Comparison of ENCODE assay signal across 9 cellular contexts in genomic region chr17:81991684-81992513, GRCh38.
A peak's percentile ranks its signal among the peaks of the same experiment; 100 is the strongest.
DNase-seq lines count a peak whose midpoint lies in the region; ATAC-seq and TF ChIP-seq lines count a peak whose summit lies in the region.
"Had no signal": no experiment of that assay in that cellular context is flagged by ENCODE, and none has a peak within 500 bp of the region (broad histone marks: within the 10 kb centered on the region; RNA-seq: fewer than 3 reads in every experiment).

No MANE protein-coding gene starts in this region.

- ATAC-seq in SK-N-SH treated with all-trans-retinoic acid at 6 μM for 48 hours, result peak; percentile 43
- no peak for ATAC-seq in GM21619 (IDR thresholded peaks at IDR 0.05; ENCODE audit: unreplicated experiment)
- ATAC-seq in GM18867 (IDR thresholded peaks at IDR 0.05; ENCODE audit: unreplicated experiment), result no peak

- peaks cover 5% of the 10 kb centered on the region for H3K36me3 ChIP-seq in GM06990 (ENCODE audit: control insufficient read depth, insufficient read depth, low read length)

- in situ Hi-C loops in GM13977 (cut with MboI; ENCODE audit: low pct_unique_long_range_greater_than_20kb, low sequenced_read_pairs, unreplicated experiment) (no loop called here), GM13976 (cut with MboI; ENCODE audit: low sequenced_read_pairs, unreplicated experiment) (no loop called here)

- DNase-seq in GM06990 (ENCODE audit: extremely low read depth, insufficient read length), result peak; percentile 13
- peak; percentile 90 for DNase-seq in glomerular visceral epithelial cell (ENCODE audit: extremely low spot score)
- peak; percentile 48 for DNase-seq in pons (ENCODE audit: low spot score)
- DNase-seq in GM13977 (ENCODE audit: low spot score), result no peak
- no peak for DNase-seq in GM13976 (ENCODE audit: low spot score)
- DNase-seq: activated naive CD8-positive, alpha-beta T cell treated with anti-CD3 and anti-CD28 coated beads, Interleukin-2, amount 10 ng/mL, durations not matched to agents 7 days and 5 days had no signal

- TF ChIP-seq CTCF in GM06990 (IDR thresholded peaks at IDR 0.05; ENCODE audit: insufficient read depth, low read length, poor library complexity, severe bottlenecking) (no peak), GM13977 (IDR thresholded peaks at IDR 0.05; ENCODE audit: extremely low read depth, insufficient read depth, missing control alignments) (no peak), GM13976 (IDR thresholded peaks at IDR 0.05; ENCODE audit: borderline replicate concordance, control extremely low read depth, extremely low read depth, insufficient read depth, missing control alignments) (no peak)

- H3K27me3 ChIP-seq in GM06990 (replicated peaks; ENCODE audit: control insufficient read depth, insufficient read depth, low read length), result no peaks in the 10 kb centered on the region

- H3K4me3 ChIP-seq in GM06990 (replicated peaks; ENCODE audit: low read depth, low read length), result no peak overlapping the region

TF ChIP-seq in SK-N-SH treated with all-trans-retinoic acid at 6 μM for 48 hours, 23 proteins besides CTCF, POLR2A, EP300 and RAD21:
- no peak for TF ChIP-seq ARNTL (CRISPR knock-in tag; IDR thresholded peaks at IDR 0.05; ENCODE audit: borderline replicate concordance, low read depth)
- 0 out of 2 replicates have a peak, but pooled peaks have one; percentile 24 for TF ChIP-seq ZFP3 (CRISPR knock-in tag; IDR thresholded peaks at IDR 0.05)

Comparison
In these comparisons a context has a peak if more than half of its experiments do, and no peak if none do; other contexts are left out.
1. DNase-seq: peak in GM06990 (single experiment), glomerular visceral epithelial cell (single experiment) and pons (single experiment); none in GM13977 (single experiment) and GM13976 (single experiment).